Comparison of ENCODE assay signal across 6 cellular contexts in genomic region chr1:152654110-152654509, GRCh38. TPM values are rescaled to one million over a fixed set of nuclear protein-coding genes. Genes with fewer than 3 reads are reported as not detected.
DNase-seq lines count a peak whose midpoint lies in the region; ATAC-seq lines count a peak whose summit lies in the region.

No MANE protein-coding gene starts in this region.

- peak; percentile 70 for DNase-seq in NCI-H345 (lab: John Stamatoyannopoulos, UW)
- peak; percentile 78 for DNase-seq in activated naive CD4-positive, alpha-beta T cell treated with anti-CD3 and anti-CD28 coated beads for 36 hours
- DNase-seq in medulla oblongata (ENCODE audit: extremely low spot score): peak; percentile 65

- H3K4me3 Mint-ChIP-seq in activated naive CD4-positive, alpha-beta T cell treated with anti-CD3 and anti-CD28 coated beads for 36 hours: no peak overlapping the region

- CTCF ChIA-PET in activated naive CD4-positive, alpha-beta T cell treated with anti-CD3 and anti-CD28 coated beads for 36 hours (lab: Charles Lee): interaction anchor here (0.6 to 3.0 kb wide), 17 partner anchors 8 to 568 kb away, joined by 3 to 12 read pairs (median 4); partner anchors contain the start of genes LCE2A and LCE2D

- intact Hi-C loops in activated naive CD4-positive, alpha-beta T cell treated with anti-CD3 and anti-CD28 coated beads for 36 hours (cut with micrococcal nuclease): loop anchor here (1.0 to 10.0 kb wide), 3 partner anchors 215 to 569 kb away; no protein-coding TSS in a partner anchor

- peak; percentile 45 for ATAC-seq in GM18907 (IDR thresholded peaks at IDR 0.05; ENCODE audit: unreplicated experiment)
- ATAC-seq in HG03432 (IDR thresholded peaks at IDR 0.05; ENCODE audit: unreplicated experiment): no peak
- no peak for ATAC-seq in GM21528 (IDR thresholded peaks at IDR 0.05; ENCODE audit: low FRiP score, unreplicated experiment)

- H3K36me3 Mint-ChIP-seq in activated naive CD4-positive, alpha-beta T cell treated with anti-CD3 and anti-CD28 coated beads for 36 hours (ENCODE audit: low read depth): no peaks in the 10 kb centered on the region

- no peaks in the 10 kb centered on the region for H3K9me3 Mint-ChIP-seq in activated naive CD4-positive, alpha-beta T cell treated with anti-CD3 and anti-CD28 coated beads for 36 hours

- H3K27me3 Mint-ChIP-seq in activated naive CD4-positive, alpha-beta T cell treated with anti-CD3 and anti-CD28 coated beads for 36 hours (ENCODE audit: low read depth): peaks cover 10% of the 10 kb centered on the region

- no peak overlapping the region for H3K27ac Mint-ChIP-seq in activated naive CD4-positive, alpha-beta T cell treated with anti-CD3 and anti-CD28 coated beads for 36 hours

- peaks cover 3% of the 10 kb centered on the region for H3K4me1 Mint-ChIP-seq in activated naive CD4-positive, alpha-beta T cell treated with anti-CD3 and anti-CD28 coated beads for 36 hours (ENCODE audit: low read depth)

RNA-seq across cellular contexts. Expression of gene LCE2D, which starts 9.1 kb away (rescaled TPM):
- total RNA-seq in activated naive CD4-positive, alpha-beta T cell treated with anti-CD3 and anti-CD28 coated beads for 36 hours: not detected

RNA-seq across cellular contexts. Expression of gene LCE2C, which starts 21.0 kb away (rescaled TPM):
- not detected for total RNA-seq in activated naive CD4-positive, alpha-beta T cell treated with anti-CD3 and anti-CD28 coated beads for 36 hours

RNA-seq across cellular contexts. Expression of gene LCE3A, which starts 31.2 kb away (rescaled TPM):
- not detected for total RNA-seq in activated naive CD4-positive, alpha-beta T cell treated with anti-CD3 and anti-CD28 coated beads for 36 hours

RNA-seq across cellular contexts. Expression of gene LCE2B, which starts 31.8 kb away (rescaled TPM):
- total RNA-seq in activated naive CD4-positive, alpha-beta T cell treated with anti-CD3 and anti-CD28 coated beads for 36 hours: not detected

RNA-seq across cellular contexts. Expression of gene LCE3B, which starts 40.5 kb away (rescaled TPM):
- total RNA-seq in activated naive CD4-positive, alpha-beta T cell treated with anti-CD3 and anti-CD28 coated beads for 36 hours: not detected
